Comparison of ENCODE assay signal across 1 cellular context in genomic region chr1:225845633-225846259, GRCh38.
TF ChIP-seq lines count a peak whose summit lies in the region.

No MANE protein-coding gene starts in this region.

TF ChIP-seq in HepG2, 621 proteins besides CTCF, POLR2A, EP300 and RAD21 (continues in another document):
- peak; percentile 51 to 66; a peak in 2 of 4 replicates for TF ChIP-seq HMGXB4 (CRISPR knock-in tag; IDR thresholded peaks at IDR 0.05; ENCODE audit: borderline replicate concordance in 1 of 2, low read depth in 1 of 2)
- TF ChIP-seq TEAD2 (CRISPR knock-in tag; IDR thresholded peaks at IDR 0.05) = no peak
- TF ChIP-seq PATZ1 (CRISPR knock-in tag; IDR thresholded peaks at IDR 0.05) = peak; percentile 64
- peak; percentile 54 for TF ChIP-seq ZFX (CRISPR knock-in tag; IDR thresholded peaks at IDR 0.05; ENCODE audit: low read depth)
- 0 out of 2 replicates have a peak, but pooled peaks have one; percentile 37 for TF ChIP-seq ZBTB4 (CRISPR knock-in tag; IDR thresholded peaks at IDR 0.05; ENCODE audit: borderline replicate concordance)
- TF ChIP-seq NRL (CRISPR knock-in tag; IDR thresholded peaks at IDR 0.05; ENCODE audit: borderline replicate concordance) = peak; percentile 61; the same call in 1 of the 2 replicates
- 0 out of 2 replicates have a peak, but pooled peaks have one; percentile 36 for TF ChIP-seq HDAC2 (CRISPR knock-in tag; IDR thresholded peaks at IDR 0.05)
- peak; percentile 35; the same call in 1 of the 2 replicates for TF ChIP-seq ZNF558 (CRISPR knock-in tag; IDR thresholded peaks at IDR 0.05; ENCODE audit: borderline replicate concordance)
- TF ChIP-seq AGO2 (optimal IDR thresholded peaks at IDR 0.05; ENCODE audit: low read depth, low read length) = peak; percentile 97
- TF ChIP-seq MAZ (IDR thresholded peaks at IDR 0.05; ENCODE audit: borderline replicate concordance, low read depth, low read length) = peak; percentile 30; the same call in 1 of the 2 replicates
- TF ChIP-seq MAZ (CRISPR knock-in tag; IDR thresholded peaks at IDR 0.05; ENCODE audit: low read depth) = peak; percentile 57; the same call in 1 of the 2 replicates
- TF ChIP-seq SNAI1 (CRISPR knock-in tag; IDR thresholded peaks at IDR 0.05; ENCODE audit: borderline replicate concordance) = no peak
- peak; percentile 95; the same call in 1 of the 2 replicates for TF ChIP-seq SP1 (IDR thresholded peaks at IDR 0.05)
- TF ChIP-seq SP1 (CRISPR knock-in tag; IDR thresholded peaks at IDR 0.05) = peak; percentile 69
- TF ChIP-seq EED (CRISPR knock-in tag; IDR thresholded peaks at IDR 0.05) = 0 out of 2 replicates have a peak, but pooled peaks have one; percentile 20
- 0 out of 2 replicates have a peak, but pooled peaks have one; percentile 43 for TF ChIP-seq ZNF383 (CRISPR knock-in tag; IDR thresholded peaks at IDR 0.05; ENCODE audit: borderline replicate concordance)
- peak; percentile 61 for TF ChIP-seq RBFOX2 (IDR thresholded peaks at IDR 0.05; ENCODE audit: low read depth, low read length)
- no peak for TF ChIP-seq ZSCAN20 (CRISPR knock-in tag; IDR thresholded peaks at IDR 0.05; ENCODE audit: borderline replicate concordance)
- TF ChIP-seq FOXO4 (CRISPR knock-in tag; conservative IDR thresholded peaks at IDR 0.05) = no peak
- TF ChIP-seq XBP1 (CRISPR knock-in tag; IDR thresholded peaks at IDR 0.05) = no peak
- peak; percentile 44; the same call in 1 of the 2 replicates for TF ChIP-seq ZFY (CRISPR knock-in tag; IDR thresholded peaks at IDR 0.05)
- peak; percentile 17; the same call in 1 of the 2 replicates for TF ChIP-seq ZNF362 (CRISPR knock-in tag; IDR thresholded peaks at IDR 0.05; ENCODE audit: borderline replicate concordance)
- no peak for TF ChIP-seq TBX3 (IDR thresholded peaks at IDR 0.05; ENCODE audit: borderline replicate concordance)
- TF ChIP-seq DNMT3B (CRISPR knock-in tag; conservative IDR thresholded peaks at IDR 0.05) = no peak
- no peak for TF ChIP-seq MLX (CRISPR knock-in tag; IDR thresholded peaks at IDR 0.05)
- no peak for TF ChIP-seq PLRG1 (conservative IDR thresholded peaks at IDR 0.05)
- TF ChIP-seq NFKB2 (CRISPR knock-in tag; IDR thresholded peaks at IDR 0.05; ENCODE audit: borderline replicate concordance) = no peak
- no peak for TF ChIP-seq FOXK2 (IDR thresholded peaks at IDR 0.05)
- TF ChIP-seq ZNF691 (CRISPR knock-in tag; IDR thresholded peaks at IDR 0.05; ENCODE audit: borderline replicate concordance, low read depth) = no peak
- TF ChIP-seq FOXA3 (CRISPR knock-in tag; IDR thresholded peaks at IDR 0.05) = no peak
- no peak for TF ChIP-seq SRSF9 (IDR thresholded peaks at IDR 0.05; ENCODE audit: borderline replicate concordance, insufficient read depth, low read depth, low read length, poor library complexity, severe bottlenecking)
- peak; percentile 48; the same call in 1 of the 2 replicates for TF ChIP-seq ZBTB33 (CRISPR knock-in tag; IDR thresholded peaks at IDR 0.05)
- no peak for TF ChIP-seq NCOA5 (CRISPR knock-in tag; IDR thresholded peaks at IDR 0.05)
- TF ChIP-seq SAP130 (CRISPR knock-in tag; IDR thresholded peaks at IDR 0.05; ENCODE audit: low read depth) = peak; percentile 27; the same call in 1 of the 2 replicates
- peak; percentile 14; the same call in 1 of the 2 replicates for TF ChIP-seq SP5 (CRISPR knock-in tag; IDR thresholded peaks at IDR 0.05; ENCODE audit: borderline replicate concordance, low read depth)
- TF ChIP-seq HNF1B (CRISPR knock-in tag; IDR thresholded peaks at IDR 0.05) = peak; percentile 68
- no peak for TF ChIP-seq CEBPG (CRISPR knock-in tag; IDR thresholded peaks at IDR 0.05)
- no peak for TF ChIP-seq GMEB2 (CRISPR knock-in tag; IDR thresholded peaks at IDR 0.05; ENCODE audit: low read depth)
- TF ChIP-seq PPARG (CRISPR knock-in tag; conservative IDR thresholded peaks at IDR 0.05) = no peak
- peak; percentile 29 for TF ChIP-seq SRSF1 (optimal IDR thresholded peaks at IDR 0.05; ENCODE audit: low read depth, low read length)
- TF ChIP-seq ZNF225 (CRISPR knock-in tag; IDR thresholded peaks at IDR 0.05) = 0 out of 2 replicates have a peak, but pooled peaks have one; percentile 25
- TF ChIP-seq CBX1 (IDR thresholded peaks at IDR 0.05; ENCODE audit: low read depth) = no peak
- TF ChIP-seq ZNF740 (CRISPR knock-in tag; IDR thresholded peaks at IDR 0.05) = peak; percentile 91
- TF ChIP-seq ZNF230 (CRISPR knock-in tag; IDR thresholded peaks at IDR 0.05) = 0 out of 2 replicates have a peak, but pooled peaks have one; percentile 34
- no peak for TF ChIP-seq ZNF343 (CRISPR knock-in tag; IDR thresholded peaks at IDR 0.05)
